Comparison of ENCODE assay signal across 12 cellular contexts in the genomic region with DNA sequence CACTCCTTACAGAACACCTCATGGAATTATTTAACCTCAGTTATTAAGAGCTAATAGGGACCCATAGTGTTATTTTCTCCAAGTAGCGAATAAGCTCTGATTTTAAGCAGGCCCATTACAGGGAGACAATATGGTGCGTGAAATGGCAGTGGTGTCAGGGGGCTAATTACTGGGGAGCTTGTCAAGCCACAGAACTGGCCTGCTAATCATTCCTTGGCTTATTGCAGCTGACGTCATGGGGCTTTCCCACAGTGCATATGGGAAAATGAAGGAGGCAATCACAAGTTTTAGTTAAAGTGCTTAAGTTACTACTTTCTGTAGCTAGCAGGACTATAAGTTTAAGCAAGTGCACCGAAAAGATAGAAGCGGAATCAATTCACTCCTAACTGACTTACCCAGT.
A peak's percentile ranks its signal among the peaks of the same experiment; 100 is the strongest.
DNase-seq lines count a peak whose midpoint lies in the region; FAIRE-seq and TF ChIP-seq lines count a peak whose summit lies in the region.
"Had no signal": no experiment of that assay in that cellular context is flagged by ENCODE, and none has a peak within 500 bp of the region (broad histone marks: within the 10 kb centered on the region; RNA-seq: fewer than 3 reads in every experiment).

No MANE protein-coding gene starts in this region.

- H3K4me1 ChIP-seq in kidney (ENCODE audit: control insufficient read depth in 1 of 2, insufficient read depth in 1 of 2, low read depth in 1 of 2, low read length in 2 of 2) (peaks cover 14 to 17% of the 10 kb centered on the region in 2 donors), transverse colon (peaks cover 4 to 35% (median 10%) of the 10 kb centered on the region in 4 donors)
- H3K4me1 ChIP-seq: SJSA1 had no signal

- H3K9me3 ChIP-seq in kidney (ENCODE audit: control insufficient read depth in 1 of 2, low read length in 2 of 2) (no peaks in the 10 kb centered on the region), transverse colon (no peaks in the 10 kb centered on the region)
- H3K9me3 ChIP-seq: SJSA1 had no signal

- peak overlapping the region; percentile 11 to 61 for H3K27ac ChIP-seq in kidney (ENCODE audit: low read depth in 2 of 2, low read length in 2 of 2)
- H3K27ac ChIP-seq in transverse colon, result no peak overlapping the region
- H3K27ac ChIP-seq: SJSA1 had no signal

- TF ChIP-seq POLR2A in transverse colon (IDR thresholded peaks at IDR 0.05), result no peak

- H3K27me3 ChIP-seq in transverse colon, result no peaks in the 10 kb centered on the region

- in situ Hi-C loops in transverse colon (cut with MboI; ENCODE audit: low pct_ligation_motif_present in 1 of 4, low pct_unique_long_range_greater_than_20kb in 1 of 4, low sequenced_read_pairs in 3 of 4), result no loop called here

- peak; percentile 96 for FAIRE-seq in G401.6 (lab: Jason Lieb, UNC)
- FAIRE-seq in kidney (lab: Jason Lieb, UNC), result no peak

- H3K4me3 ChIP-seq in kidney (ENCODE audit: low read length in 2 of 2) (no peak overlapping the region), transverse colon (no peak overlapping the region)
- H3K4me3 ChIP-seq: SJSA1 had no signal

- 83 to 95% methylated on average over 4 to 5 of the region's 5 CpGs for WGBS in transverse colon (ENCODE audit: low coverage in 1 of 2), 2 donors

- H3K36me3 ChIP-seq in kidney (ENCODE audit: control insufficient read depth in 1 of 2, insufficient read depth in 2 of 2, low read length in 2 of 2) (no peaks in the 10 kb centered on the region), transverse colon (no peaks in the 10 kb centered on the region)
- H3K36me3 ChIP-seq: SJSA1 had no signal

- intact Hi-C loops in kidney (cut with DNase I) (no loop called here), transverse colon (cut with DNase I; ENCODE audit: low total_unique reads) (no loop called here)

- DNase-seq in amniotic epithelial cell (ENCODE audit: low read depth) (peak; percentile 45), kidney (no peak), transverse colon (no peak), glomerular visceral epithelial cell (ENCODE audit: extremely low spot score) (no peak), NCI-H2196 (lab: John Stamatoyannopoulos, UW; ENCODE audit: unreplicated experiment) (no peak), H4 (ENCODE audit: low spot score) (no peak)
- DNase-seq: CD4-positive, CD25-positive, alpha-beta regulatory T cell; GOT3; NCI-H187; NCI-H524 had no signal

- no peak overlapping the region for H3K9ac ChIP-seq in kidney (ENCODE audit: low read length in 2 of 2)

- TF ChIP-seq EP300 in transverse colon (IDR thresholded peaks at IDR 0.05; ENCODE audit: low read depth), result no peak

- no peak for TF ChIP-seq CTCF in kidney (IDR thresholded peaks at IDR 0.05; ENCODE audit: borderline replicate concordance, extremely low read depth, insufficient read depth)
- no peak for TF ChIP-seq CTCF in transverse colon (IDR thresholded peaks at IDR 0.05)

Comparison
In these comparisons a context has a peak if more than half of its experiments do, and no peak if none do; other contexts are left out.
1. H3K27ac ChIP-seq: peak in kidney (2 of 2); none in transverse colon (0 of 4).